14 cellular contexts compared by ENCODE assay signal in the genomic region with DNA sequence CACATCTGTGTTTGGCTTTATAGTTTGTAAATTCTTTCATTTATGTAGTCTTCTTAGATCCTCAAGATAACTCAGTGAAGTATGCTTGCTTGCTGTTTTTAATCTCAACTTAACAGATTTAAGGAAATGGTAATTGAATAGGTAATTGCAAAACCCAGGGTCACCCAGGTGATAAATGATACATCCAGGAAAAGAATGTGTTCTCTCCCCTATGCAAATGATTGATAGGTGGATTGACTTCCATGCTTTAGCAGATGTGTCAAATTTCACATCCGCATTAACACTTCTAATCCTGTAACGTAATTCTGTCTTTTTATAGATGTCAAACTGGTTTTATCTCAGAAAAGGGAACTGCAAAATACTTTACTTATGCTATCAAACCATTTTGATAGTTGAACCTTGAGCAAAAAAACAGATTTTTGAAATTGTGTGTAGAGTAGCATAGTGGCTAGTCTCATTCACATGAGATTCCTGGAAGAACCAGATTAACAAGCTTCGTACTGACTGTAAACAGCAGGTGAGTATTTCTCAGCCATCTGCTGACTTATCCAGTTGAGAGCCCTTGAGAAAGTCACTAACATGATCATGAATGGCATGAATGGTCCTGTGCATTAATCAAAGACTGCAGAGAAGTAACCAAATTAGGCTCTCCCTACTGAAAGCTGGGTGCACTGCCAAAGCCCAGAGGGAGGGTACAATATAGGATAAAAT.
A peak's percentile ranks its signal among the peaks of the same experiment; 100 is the strongest.
DNase-seq lines count a peak whose midpoint lies in the region; FAIRE-seq and TF ChIP-seq lines count a peak whose summit lies in the region.
"Had no signal": no experiment of that assay in that cellular context is flagged by ENCODE, and none has a peak within 500 bp of the region (broad histone marks: within the 10 kb centered on the region; RNA-seq: fewer than 3 reads in every experiment).

No MANE protein-coding gene starts in this region.

- TF ChIP-seq CTCF in mammary epithelial cell (conservative IDR thresholded peaks at IDR 0.05 in 1 of 2, IDR thresholded peaks at IDR 0.05 in 1 of 2; ENCODE audit: extremely low read depth in 1 of 2, insufficient read depth in 1 of 2, low read depth in 1 of 2, low read length in 2 of 2) = no peak
- no peak for TF ChIP-seq CTCF in bronchial epithelial cell (IDR thresholded peaks at IDR 0.05; ENCODE audit: insufficient read depth, low read length, severe bottlenecking)
- TF ChIP-seq CTCF in foreskin fibroblast (IDR thresholded peaks at IDR 0.05; ENCODE audit: low read depth, low read length) = no peak

- H3K4me2 ChIP-seq in mammary epithelial cell (ENCODE audit: insufficient read depth, low read depth, low read length) = no peak overlapping the region
- H3K4me2 ChIP-seq: SK-N-SH had no signal

- CTCF ChIA-PET in mammary epithelial cell (lab: Charles Lee; ENCODE audit: low non-redundant PET) = no interaction called here

- H3K27me3 Mint-ChIP-seq in T-helper 2 cell treated with Interferon-gamma antibody and Interleukin-4, amounts not matched to agents 5 μg/mL and 100 μg/mL, for 36 hours (ENCODE audit: low read depth) = no peaks in the 10 kb centered on the region

- intact Hi-C loops in mammary epithelial cell (cut with micrococcal nuclease) = loop anchor here (10.0 kb wide), 1 partner anchor 456 kb away; the partner anchor contains the start of genes GIN1 and PPIP5K2

- H3K4me1 Mint-ChIP-seq in T-helper 2 cell treated with Interferon-gamma antibody and Interleukin-4, amounts not matched to agents 5 μg/mL and 100 μg/mL, for 36 hours (ENCODE audit: low read depth) = no peaks in the 10 kb centered on the region

- BruUV-seq in mammary epithelial cell (replicated peaks; lab: Mats Ljungman, UMichigan) = no TSS peak

- H3K27me3 ChIP-seq in mammary epithelial cell (ENCODE audit: insufficient read depth, low read length) (peaks cover 5% of the 10 kb centered on the region), bronchial epithelial cell (ENCODE audit: control insufficient read depth, insufficient read depth, low read length) (no peaks in the 10 kb centered on the region)
- H3K27me3 ChIP-seq: ovary had no signal

- H3K36me3 Mint-ChIP-seq in T-helper 2 cell treated with Interferon-gamma antibody and Interleukin-4, amounts not matched to agents 5 μg/mL and 100 μg/mL, for 36 hours (ENCODE audit: low read depth) = no peaks in the 10 kb centered on the region

- peak; percentile 30 to 68 for DNase-seq in T47D (ENCODE audit: low read depth in 1 of 2, low spot score in 1 of 2)
- no peak for DNase-seq in mammary epithelial cell
- DNase-seq in NCI-H446 treated with DMSO at 0.1 percent for 48 hours (lab: John Stamatoyannopoulos, UW) = peak; percentile 57
- peak; percentile 61 for DNase-seq in bronchial epithelial cell (ENCODE audit: low read depth)
- DNase-seq in T-helper 2 cell treated with Interferon-gamma antibody and Interleukin-4, amounts not matched to agents 5 μg/mL and 100 μg/mL, for 36 hours (ENCODE audit: low spot score) = no peak
- no peak for DNase-seq in GF-D8 (lab: John Stamatoyannopoulos, UW)
- DNase-seq in foreskin fibroblast = no peak
- DNase-seq in iPS-NIHi7 (ENCODE audit: extremely low spot score) = no peak
- DNase-seq: activated gamma-delta T cell treated with Interleukin-2 at 50 U/mL for 16 hours, ovary, SK-N-SH, small intestine had no signal

- H3K4me1 ChIP-seq in mammary epithelial cell (ENCODE audit: insufficient read depth, low read length) = peaks cover 11% of the 10 kb centered on the region

- no peak overlapping the region for H2AFZ ChIP-seq in mammary epithelial cell (ENCODE audit: low read depth, low read length)

- in situ Hi-C loops in T47D (cut with HindIII; ENCODE audit: low pct_unique_long_range_greater_than_20kb, low sequenced_read_pairs) = no loop called here
- in situ Hi-C loops in mammary epithelial cell (cut with MboI; ENCODE audit: low sequenced_read_pairs in 2 of 2) = no loop called here

- H3K36me3 ChIP-seq in mammary epithelial cell (ENCODE audit: insufficient read depth, low read length) (no peaks in the 10 kb centered on the region), bronchial epithelial cell (ENCODE audit: control insufficient read depth, insufficient read depth, low read length) (no peaks in the 10 kb centered on the region)
- H3K36me3 ChIP-seq: ovary had no signal

- no peaks in the 10 kb centered on the region for H3K79me2 ChIP-seq in mammary epithelial cell (ENCODE audit: insufficient read depth, low read length)

- dilution Hi-C loops in mammary epithelial cell (cut with HindIII; ENCODE audit: low sequenced_read_pairs) = no loop called here

- no peak overlapping the region for H3K27ac ChIP-seq in mammary epithelial cell (ENCODE audit: insufficient read depth, low read depth, low read length)
- H3K27ac ChIP-seq: ovary, VCaP had no signal

- FAIRE-seq in bronchial epithelial cell (lab: Jason Lieb, UNC) = no peak
- FAIRE-seq: astrocyte, small intestine had no signal

- WGBS in mammary epithelial cell (ENCODE audit: low coverage, missing lambda C conversion rate) = 82% methylated on average over 3 of the region's 3 CpGs

- no peak overlapping the region for H3K27ac Mint-ChIP-seq in T-helper 2 cell treated with Interferon-gamma antibody and Interleukin-4, amounts not matched to agents 5 μg/mL and 100 μg/mL, for 36 hours

- H3K4me3 Mint-ChIP-seq in T-helper 2 cell treated with Interferon-gamma antibody and Interleukin-4, amounts not matched to agents 5 μg/mL and 100 μg/mL, for 36 hours = no peak overlapping the region

- H4K20me1 ChIP-seq in mammary epithelial cell (ENCODE audit: insufficient read depth, low read length) = no peaks in the 10 kb centered on the region

- H3K9ac ChIP-seq in mammary epithelial cell (ENCODE audit: insufficient read depth, low read length) = no peak overlapping the region
- H3K9ac ChIP-seq: SK-N-SH had no signal

- no peaks in the 10 kb centered on the region for H3K9me3 Mint-ChIP-seq in T-helper 2 cell treated with Interferon-gamma antibody and Interleukin-4, amounts not matched to agents 5 μg/mL and 100 μg/mL, for 36 hours

- H3K4me3 ChIP-seq in mammary epithelial cell (replicated peaks in 1 of 3; ENCODE audit: insufficient read depth in 1 of 3, low read depth in 2 of 3, low read length in 3 of 3) = no peak overlapping the region
- no peak overlapping the region for H3K4me3 ChIP-seq in bronchial epithelial cell (ENCODE audit: low read depth, low read length)
- no peak overlapping the region for H3K4me3 ChIP-seq in foreskin fibroblast (ENCODE audit: low read depth in 1 of 2, low read length in 2 of 2)
- H3K4me3 ChIP-seq: ovary had no signal

- no peaks in the 10 kb centered on the region for H3K9me3 ChIP-seq in mammary epithelial cell (replicated peaks; ENCODE audit: insufficient read depth, low read length)
- H3K9me3 ChIP-seq: ovary, SK-N-SH had no signal

Comparison
In these comparisons a context has a peak if more than half of its experiments do, and no peak if none do; other contexts are left out.
1. DNase-seq: peak in T47D (2 of 2), NCI-H446 treated with DMSO at 0.1 percent for 48 hours (single experiment) and bronchial epithelial cell (single experiment); none in mammary epithelial cell (single experiment), T-helper 2 cell treated with Interferon-gamma antibody and Interleukin-4, amounts not matched to agents 5 μg/mL and 100 μg/mL, for 36 hours (single experiment), GF-D8 (single experiment), foreskin fibroblast (0 of 2) and iPS-NIHi7 (single experiment).